Comparison of ENCODE assay signal across 3 cellular contexts in genomic region chr12:25480145-25480544, GRCh38.
TF ChIP-seq lines count a peak whose summit lies in the region.

No MANE protein-coding gene starts in this region.

TF ChIP-seq in liver, 16 proteins besides CTCF, POLR2A, EP300 and RAD21:
- peak; percentile 42 for TF ChIP-seq REST (IDR thresholded peaks at IDR 0.05)
- no peak for TF ChIP-seq EGR1 (IDR thresholded peaks at IDR 0.05; ENCODE audit: low read depth in 2 of 2)
- TF ChIP-seq TAF1 (conservative IDR thresholded peaks at IDR 0.05), result no peak
- TF ChIP-seq, protein P1, sequence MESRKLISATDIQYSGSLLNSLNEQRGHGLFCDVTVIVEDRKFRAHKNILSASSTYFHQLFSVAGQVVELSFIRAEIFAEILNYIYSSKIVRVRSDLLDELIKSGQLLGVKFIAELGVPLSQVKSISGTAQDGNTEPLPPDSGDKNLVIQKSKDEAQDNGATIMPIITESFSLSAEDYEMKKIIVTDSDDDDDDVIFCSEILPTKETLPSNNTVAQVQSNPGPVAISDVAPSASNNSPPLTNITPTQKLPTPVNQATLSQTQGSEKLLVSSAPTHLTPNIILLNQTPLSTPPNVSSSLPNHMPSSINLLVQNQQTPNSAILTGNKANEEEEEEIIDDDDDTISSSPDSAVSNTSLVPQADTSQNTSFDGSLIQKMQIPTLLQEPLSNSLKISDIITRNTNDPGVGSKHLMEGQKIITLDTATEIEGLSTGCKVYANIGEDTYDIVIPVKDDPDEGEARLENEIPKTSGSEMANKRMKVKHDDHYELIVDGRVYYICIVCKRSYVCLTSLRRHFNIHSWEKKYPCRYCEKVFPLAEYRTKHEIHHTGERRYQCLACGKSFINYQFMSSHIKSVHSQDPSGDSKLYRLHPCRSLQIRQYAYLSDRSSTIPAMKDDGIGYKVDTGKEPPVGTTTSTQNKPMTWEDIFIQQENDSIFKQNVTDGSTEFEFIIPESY (IDR thresholded peaks at IDR 0.05), result no peak

TF ChIP-seq in HepG2, 621 proteins besides CTCF, POLR2A, EP300 and RAD21:
- TF ChIP-seq ZFP90 (CRISPR knock-in tag; IDR thresholded peaks at IDR 0.05; ENCODE audit: borderline replicate concordance) (no peak), ELF3 (CRISPR knock-in tag; IDR thresholded peaks at IDR 0.05) (no peak), HOXA9 (CRISPR knock-in tag; IDR thresholded peaks at IDR 0.05; ENCODE audit: borderline replicate concordance) (no peak), ZNF503 (CRISPR knock-in tag; IDR thresholded peaks at IDR 0.05) (no peak), ZNF329 (CRISPR knock-in tag; IDR thresholded peaks at IDR 0.05; ENCODE audit: low read depth) (no peak), WIZ (CRISPR knock-in tag; IDR thresholded peaks at IDR 0.05) (no peak), NFIB (CRISPR knock-in tag; IDR thresholded peaks at IDR 0.05; ENCODE audit: borderline replicate concordance) (no peak), NR3C1 (CRISPR knock-in tag; IDR thresholded peaks at IDR 0.05) (no peak), ZNF513 (CRISPR knock-in tag; conservative IDR thresholded peaks at IDR 0.05) (no peak)

TF ChIP-seq in H1, 55 proteins besides CTCF, POLR2A, EP300 and RAD21:
- TF ChIP-seq ZNF274 (IDR thresholded peaks at IDR 0.05; ENCODE audit: borderline replicate concordance, extremely low read depth, low read length) (no peak), JUND (IDR thresholded peaks at IDR 0.05; ENCODE audit: low read length) (no peak), SP2 (IDR thresholded peaks at IDR 0.05; ENCODE audit: low read length) (no peak), GABPA (IDR thresholded peaks at IDR 0.05; ENCODE audit: borderline replicate concordance, insufficient read depth, low read length) (no peak), HDAC2 (IDR thresholded peaks at IDR 0.05; ENCODE audit: borderline replicate concordance in 1 of 2, low read depth in 2 of 2, low read length in 2 of 2) (no peak), SRF (IDR thresholded peaks at IDR 0.05; ENCODE audit: low read depth, low read length) (no peak), CREB1 (IDR thresholded peaks at IDR 0.05) (no peak), RNF2 (IDR thresholded peaks at IDR 0.05; ENCODE audit: borderline replicate concordance, low read depth, low read length, missing control alignments, poor library complexity, severe bottlenecking) (no peak), SP4 (IDR thresholded peaks at IDR 0.05; ENCODE audit: low read length) (no peak), EZH2 (IDR thresholded peaks at IDR 0.05; ENCODE audit: low read depth, low read length, severe bottlenecking) (no peak), SIX5 (IDR thresholded peaks at IDR 0.05; ENCODE audit: low read depth, low read length) (no peak), BCL11A (IDR thresholded peaks at IDR 0.05; ENCODE audit: low read depth in 2 of 2, low read length in 2 of 2) (no peak), RBBP5 (IDR thresholded peaks at IDR 0.05; ENCODE audit: borderline replicate concordance, low read depth, low read length) (no peak), TAF7 (optimal IDR thresholded peaks at IDR 0.05; ENCODE audit: borderline replicate concordance, low read depth, low read length) (no peak)
- TF ChIP-seq, protein P2, sequence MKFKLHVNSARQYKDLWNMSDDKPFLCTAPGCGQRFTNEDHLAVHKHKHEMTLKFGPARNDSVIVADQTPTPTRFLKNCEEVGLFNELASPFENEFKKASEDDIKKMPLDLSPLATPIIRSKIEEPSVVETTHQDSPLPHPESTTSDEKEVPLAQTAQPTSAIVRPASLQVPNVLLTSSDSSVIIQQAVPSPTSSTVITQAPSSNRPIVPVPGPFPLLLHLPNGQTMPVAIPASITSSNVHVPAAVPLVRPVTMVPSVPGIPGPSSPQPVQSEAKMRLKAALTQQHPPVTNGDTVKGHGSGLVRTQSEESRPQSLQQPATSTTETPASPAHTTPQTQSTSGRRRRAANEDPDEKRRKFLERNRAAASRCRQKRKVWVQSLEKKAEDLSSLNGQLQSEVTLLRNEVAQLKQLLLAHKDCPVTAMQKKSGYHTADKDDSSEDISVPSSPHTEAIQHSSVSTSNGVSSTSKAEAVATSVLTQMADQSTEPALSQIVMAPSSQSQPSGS (IDR thresholded peaks at IDR 0.05; ENCODE audit: low read length), result no peak
- TF ChIP-seq, protein P3, sequence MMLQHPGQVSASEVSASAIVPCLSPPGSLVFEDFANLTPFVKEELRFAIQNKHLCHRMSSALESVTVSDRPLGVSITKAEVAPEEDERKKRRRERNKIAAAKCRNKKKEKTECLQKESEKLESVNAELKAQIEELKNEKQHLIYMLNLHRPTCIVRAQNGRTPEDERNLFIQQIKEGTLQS (IDR thresholded peaks at IDR 0.05; ENCODE audit: insufficient read depth, low read depth, low read length), result no peak
TF ChIP-seq in H1: peak in this region for 0.
